ENCODE assay signal across 8 cellular contexts in genomic region chr4:184330008-184330400, GRCh38.
DNase-seq lines count a peak whose midpoint lies in the region; ATAC-seq and TF ChIP-seq lines count a peak whose summit lies in the region.

No MANE protein-coding gene starts in this region.

- peaks cover 6% of the 10 kb centered on the region for H3K27me3 Mint-ChIP-seq in osteocyte (ENCODE audit: unreplicated experiment)
- no peaks in the 10 kb centered on the region for H3K27me3 Mint-ChIP-seq in CD4-positive, alpha-beta memory T cell

- CTCF ChIA-PET in mammary epithelial cell (lab: Charles Lee; ENCODE audit: low non-redundant PET): no interaction called here
- CTCF ChIA-PET in CD4-positive, alpha-beta memory T cell (lab: Charles Lee; ENCODE audit: partially characterized antibody): interaction anchor here (0.7 kb wide), 1 partner anchor 67 kb away, joined by 3 read pairs; no protein-coding TSS in a partner anchor

- H3K79me2 ChIP-seq in mammary epithelial cell (ENCODE audit: insufficient read depth, low read length): no peaks in the 10 kb centered on the region

- peaks cover 37% of the 10 kb centered on the region for H3K4me1 ChIP-seq in mammary epithelial cell (ENCODE audit: insufficient read depth, low read length)
- peaks cover 10 to 76% (median 55%) of the 10 kb centered on the region in 6 donors for H3K4me1 ChIP-seq in spleen
- H3K4me1 ChIP-seq in CD4-positive, alpha-beta memory T cell (ENCODE audit: insufficient read depth, low read length): no peaks in the 10 kb centered on the region

- peak; percentile 15 for DNase-seq in activated naive CD4-positive, alpha-beta T cell treated with Interleukin-2 at 50 U/mL for 16 hours
- DNase-seq in activated naive CD4-positive, alpha-beta T cell treated with anti-CD3 and anti-CD28 coated beads, Interleukin-2, amount 50 U/mL, for 16 hours: no peak
- DNase-seq in mammary epithelial cell (peak; percentile 85), spleen (peak; percentile 88), osteocyte (ENCODE audit: extremely low spot score, unreplicated experiment) (no peak), HuH-7 (ENCODE audit: low spot score) (no peak)
- no peak for DNase-seq in CD4-positive, alpha-beta memory T cell

- H3K27me3 ChIP-seq in mammary epithelial cell (ENCODE audit: insufficient read depth, low read length) (no peaks in the 10 kb centered on the region), spleen (replicated peaks in 1 of 7) (no peaks in the 10 kb centered on the region)
- no peaks in the 10 kb centered on the region for H3K27me3 ChIP-seq in CD4-positive, alpha-beta memory T cell (ENCODE audit: insufficient read depth, low read length)

- POLR2A ChIA-PET in CD4-positive, alpha-beta memory T cell (lab: Charles Lee; ENCODE audit: partially characterized antibody): no interaction called here

- peak overlapping the region; percentile 35 for H3K4me2 ChIP-seq in mammary epithelial cell (ENCODE audit: insufficient read depth, low read depth, low read length)

- H3K27ac ChIP-seq in mammary epithelial cell (ENCODE audit: insufficient read depth, low read depth, low read length) (peak overlapping the region; percentile 83), spleen (peak overlapping the region in 5 of 8 donors; percentile 71 to 84 (median 78))
- H3K27ac ChIP-seq in CD4-positive, alpha-beta memory T cell (ENCODE audit: low read depth, low read length): no peak overlapping the region

- in situ Hi-C loops in mammary epithelial cell (cut with MboI; ENCODE audit: low sequenced_read_pairs in 2 of 2): no loop called here

- no TSS peak for BruUV-seq in mammary epithelial cell (replicated peaks; lab: Mats Ljungman, UMichigan)

- H4K20me1 ChIP-seq in mammary epithelial cell (ENCODE audit: insufficient read depth, low read length): no peaks in the 10 kb centered on the region

- H3K4me1 Mint-ChIP-seq in osteocyte (ENCODE audit: unreplicated experiment): no peaks in the 10 kb centered on the region
- H3K4me1 Mint-ChIP-seq in CD4-positive, alpha-beta memory T cell: peaks cover 0 to 10% (median 7%) of the 10 kb centered on the region in 4 donors

- ATAC-seq in HG03066 (IDR thresholded peaks at IDR 0.05; ENCODE audit: low read depth, unreplicated experiment): peak; percentile 64

- intact Hi-C loops in mammary epithelial cell (cut with micrococcal nuclease): no loop called here
- intact Hi-C loops in spleen (cut with DNase I; ENCODE audit: low total_unique reads): no loop called here
- intact Hi-C loops in CD4-positive, alpha-beta memory T cell (cut with micrococcal nuclease): no loop called here

- TF ChIP-seq POLR2A in spleen (IDR thresholded peaks at IDR 0.05): no peak

- TF ChIP-seq CTCF in mammary epithelial cell (conservative IDR thresholded peaks at IDR 0.05 in 1 of 2, IDR thresholded peaks at IDR 0.05 in 1 of 2; ENCODE audit: extremely low read depth in 1 of 2, insufficient read depth in 1 of 2, low read depth in 1 of 2, low read length in 2 of 2) (no peak), spleen (IDR thresholded peaks at IDR 0.05 in 8 of 11, conservative IDR thresholded peaks at IDR 0.05 in 3 of 11) (no peak), osteocyte (IDR thresholded peaks at IDR 0.05) (no peak)

- H3K27ac Mint-ChIP-seq in osteocyte (ENCODE audit: unreplicated experiment): no peak overlapping the region
- H3K27ac Mint-ChIP-seq in CD4-positive, alpha-beta memory T cell: no peak overlapping the region

- H3K36me3 ChIP-seq in mammary epithelial cell (ENCODE audit: insufficient read depth, low read length): no peaks in the 10 kb centered on the region
- no peaks in the 10 kb centered on the region for H3K36me3 ChIP-seq in spleen
- no peaks in the 10 kb centered on the region for H3K36me3 ChIP-seq in CD4-positive, alpha-beta memory T cell (ENCODE audit: insufficient read depth, low read length)

- peak overlapping the region; percentile 29 for H3K9ac ChIP-seq in mammary epithelial cell (ENCODE audit: insufficient read depth, low read length)

- H3K4me3 ChIP-seq in mammary epithelial cell (replicated peaks in 1 of 3; ENCODE audit: insufficient read depth in 1 of 3, low read depth in 2 of 3, low read length in 3 of 3): no peak overlapping the region
- H3K4me3 ChIP-seq in spleen: no peak overlapping the region
- H3K4me3 ChIP-seq in CD4-positive, alpha-beta memory T cell (ENCODE audit: low read length in 2 of 2): no peak overlapping the region

- WGBS in mammary epithelial cell (ENCODE audit: low coverage, missing lambda C conversion rate): 66% methylated on average over 10 of the region's 10 CpGs
- 37 to 69% (median 51%) methylated on average over 10 of the region's 10 CpGs for WGBS in spleen, 5 donors

- H3K4me3 Mint-ChIP-seq in osteocyte (ENCODE audit: unreplicated experiment): no peak overlapping the region
- no peak overlapping the region for H3K4me3 Mint-ChIP-seq in CD4-positive, alpha-beta memory T cell

- no peaks in the 10 kb centered on the region for H3K9me3 ChIP-seq in mammary epithelial cell (replicated peaks; ENCODE audit: insufficient read depth, low read length)
- H3K9me3 ChIP-seq in spleen: no peaks in the 10 kb centered on the region
- H3K9me3 ChIP-seq in CD4-positive, alpha-beta memory T cell (ENCODE audit: control insufficient read depth in 1 of 2, low read length in 2 of 2): no peaks in the 10 kb centered on the region

- H3K36me3 Mint-ChIP-seq in osteocyte (ENCODE audit: unreplicated experiment): no peaks in the 10 kb centered on the region
- no peaks in the 10 kb centered on the region for H3K36me3 Mint-ChIP-seq in CD4-positive, alpha-beta memory T cell

- dilution Hi-C loops in mammary epithelial cell (cut with HindIII; ENCODE audit: low sequenced_read_pairs): no loop called here

- H3K9me3 Mint-ChIP-seq in osteocyte (ENCODE audit: unreplicated experiment): no peaks in the 10 kb centered on the region
- H3K9me3 Mint-ChIP-seq in CD4-positive, alpha-beta memory T cell: peaks cover 0 to 2% (median 0%) of the 10 kb centered on the region in 8 donors

- peak overlapping the region; percentile 71 for H2AFZ ChIP-seq in mammary epithelial cell (ENCODE audit: low read depth, low read length)

Comparison
In these comparisons a context has a peak if more than half of its experiments do, and no peak if none do; other contexts are left out.
1. DNase-seq: peak in activated naive CD4-positive, alpha-beta T cell treated with Interleukin-2 at 50 U/mL for 16 hours (single experiment), mammary epithelial cell (single experiment) and spleen (single experiment); none in activated naive CD4-positive, alpha-beta T cell treated with anti-CD3 and anti-CD28 coated beads, Interleukin-2, amount 50 U/mL, for 16 hours (single experiment), osteocyte (single experiment), HuH-7 (single experiment) and CD4-positive, alpha-beta memory T cell (0 of 5).